ENCODE assay signal across 8 cellular contexts in genomic region chr1:59422921-59423575, GRCh38.
DNase-seq lines count a peak whose midpoint lies in the region; ATAC-seq and TF ChIP-seq lines count a peak whose summit lies in the region.

No MANE protein-coding gene starts in this region.

- in situ Hi-C loops in transverse colon (cut with MboI; ENCODE audit: low pct_ligation_motif_present in 1 of 4, low pct_unique_long_range_greater_than_20kb in 1 of 4, low sequenced_read_pairs in 3 of 4), result no loop called here

- no peak for TF ChIP-seq CTCF in esophagus muscularis mucosa (IDR thresholded peaks at IDR 0.05)
- no peak for TF ChIP-seq CTCF in transverse colon (IDR thresholded peaks at IDR 0.05)
- TF ChIP-seq CTCF in osteocyte (IDR thresholded peaks at IDR 0.05), result no peak

- H3K14ac ChIP-seq in mesenchymal stem cell (ENCODE audit: low read length in 2 of 2), result no peak overlapping the region

- H3K27me3 ChIP-seq in esophagus muscularis mucosa (no peaks in the 10 kb centered on the region), mesenchymal stem cell (ENCODE audit: control insufficient read depth in 1 of 2, insufficient read depth in 1 of 2, low read length in 2 of 2) (no peaks in the 10 kb centered on the region), transverse colon (no peaks in the 10 kb centered on the region)

- no peak for TF ChIP-seq EP300 in esophagus muscularis mucosa (IDR thresholded peaks at IDR 0.05)
- no peak for TF ChIP-seq EP300 in transverse colon (IDR thresholded peaks at IDR 0.05; ENCODE audit: low read depth)

- H3K4me3 Mint-ChIP-seq in osteocyte (ENCODE audit: unreplicated experiment), result no peak overlapping the region

- H3K4me3 ChIP-seq in esophagus muscularis mucosa (no peak overlapping the region), mesenchymal stem cell (ENCODE audit: insufficient read depth in 1 of 2, low read depth in 1 of 2, low read length in 2 of 2) (no peak overlapping the region), transverse colon (no peak overlapping the region)

- no peak overlapping the region for H2BK120ac ChIP-seq in mesenchymal stem cell (ENCODE audit: low read depth, low read length)

- no peak overlapping the region for H2AK5ac ChIP-seq in mesenchymal stem cell (ENCODE audit: low read length, severe bottlenecking)

- no peak overlapping the region for H2BK5ac ChIP-seq in mesenchymal stem cell (ENCODE audit: low read depth, low read length, poor library complexity, severe bottlenecking)

- no peaks in the 10 kb centered on the region for H3K27me3 Mint-ChIP-seq in osteocyte (ENCODE audit: unreplicated experiment)

- H3K4me1 ChIP-seq in esophagus muscularis mucosa (peaks cover 16 to 42% (median 36%) of the 10 kb centered on the region in 4 donors), mesenchymal stem cell (ENCODE audit: control insufficient read depth, insufficient read depth, low read depth, low read length) (peaks cover 6% of the 10 kb centered on the region), transverse colon (peaks cover 0 to 31% (median 7%) of the 10 kb centered on the region in 4 donors)

- no peak overlapping the region for H3K27ac Mint-ChIP-seq in osteocyte (ENCODE audit: unreplicated experiment)

- DNase-seq in NCI-H446 treated with DMSO at 0.1 percent for 48 hours (lab: John Stamatoyannopoulos, UW), result peak; percentile 95
- peak; percentile 93 for DNase-seq in esophagus muscularis mucosa (ENCODE audit: extremely low spot score)
- DNase-seq in mesenchymal stem cell, result no peak
- DNase-seq in transverse colon, result peak; percentile 72
- no peak for DNase-seq in SW480 (ENCODE audit: low spot score)
- no peak for DNase-seq in osteocyte (ENCODE audit: extremely low spot score, unreplicated experiment)
- DNase-seq in GM19240 (ENCODE audit: insufficient read length, low spot score), result no peak

- H2AFZ ChIP-seq in mesenchymal stem cell (ENCODE audit: low read depth, low read length), result no peak overlapping the region

- no peak overlapping the region for H2BK15ac ChIP-seq in mesenchymal stem cell (ENCODE audit: low read depth, poor library complexity, severe bottlenecking)

- intact Hi-C loops in esophagus muscularis mucosa (cut with DNase I), result no loop called here
- intact Hi-C loops in transverse colon (cut with DNase I; ENCODE audit: low total_unique reads), result no loop called here

- TF ChIP-seq POLR2A in esophagus muscularis mucosa (IDR thresholded peaks at IDR 0.05; ENCODE audit: low read depth), result no peak
- no peak for TF ChIP-seq POLR2A in transverse colon (IDR thresholded peaks at IDR 0.05)

- H3K27ac ChIP-seq in esophagus muscularis mucosa (replicated peaks in 1 of 4), result peak overlapping the region; percentile 28 to 68 (median 50)
- H3K27ac ChIP-seq in mesenchymal stem cell (ENCODE audit: low read length, poor library complexity, severe bottlenecking), result no peak overlapping the region
- H3K27ac ChIP-seq in transverse colon, result peak overlapping the region in 2 of 4 donors; percentile 6 to 28

- no peak overlapping the region for H3K4me2 ChIP-seq in mesenchymal stem cell (ENCODE audit: low read length, poor library complexity, severe bottlenecking)

- no peak overlapping the region for H3K4ac ChIP-seq in mesenchymal stem cell (ENCODE audit: low read depth in 1 of 2, low read length in 2 of 2)

- 44% methylated on average over 6 of the region's 6 CpGs for WGBS in esophagus muscularis mucosa
- 86% methylated on average over 5 of the region's 6 CpGs for WGBS in mesenchymal stem cell
- WGBS in transverse colon (ENCODE audit: low coverage in 1 of 2), 2 donors, result 14 to 50% methylated on average over 3 to 6 of the region's 6 CpGs

- no peak overlapping the region for H3K23ac ChIP-seq in mesenchymal stem cell (ENCODE audit: low read length in 2 of 2)

- H3K9me3 ChIP-seq in esophagus muscularis mucosa, result no peaks in the 10 kb centered on the region
- H3K9me3 ChIP-seq in mesenchymal stem cell (ENCODE audit: control insufficient read depth, low read length), result no peaks in the 10 kb centered on the region
- no peaks in the 10 kb centered on the region for H3K9me3 ChIP-seq in transverse colon

- H3K18ac ChIP-seq in mesenchymal stem cell (ENCODE audit: low read depth in 1 of 2, low read length in 2 of 2), result no peak overlapping the region

- peaks cover 2% of the 10 kb centered on the region for H3K79me1 ChIP-seq in mesenchymal stem cell (replicated peaks; ENCODE audit: low read length, poor library complexity, severe bottlenecking)

- H2BK12ac ChIP-seq in mesenchymal stem cell (ENCODE audit: low read length in 2 of 2), result no peak overlapping the region

- no peaks in the 10 kb centered on the region for H3K36me3 Mint-ChIP-seq in osteocyte (ENCODE audit: unreplicated experiment)

- no peak overlapping the region for H4K8ac ChIP-seq in mesenchymal stem cell (ENCODE audit: low read length)

- H4K91ac ChIP-seq in mesenchymal stem cell (ENCODE audit: low read length), result no peak overlapping the region

- no peaks in the 10 kb centered on the region for H3K4me1 Mint-ChIP-seq in osteocyte (ENCODE audit: unreplicated experiment)

- no peaks in the 10 kb centered on the region for H3K9me3 Mint-ChIP-seq in osteocyte (ENCODE audit: unreplicated experiment)

- peak overlapping the region; percentile 30 for H3K9ac ChIP-seq in mesenchymal stem cell (ENCODE audit: low read length)

- no peak for ATAC-seq in HG03175 (IDR thresholded peaks at IDR 0.05; ENCODE audit: unreplicated experiment)

- no peaks in the 10 kb centered on the region for H3K36me3 ChIP-seq in esophagus muscularis mucosa
- H3K36me3 ChIP-seq in mesenchymal stem cell (ENCODE audit: control insufficient read depth in 1 of 2, insufficient read depth in 2 of 2, low read depth in 1 of 2, low read length in 2 of 2), result no peaks in the 10 kb centered on the region
- H3K36me3 ChIP-seq in transverse colon, result no peaks in the 10 kb centered on the region

Comparison
In these comparisons a context has a peak if more than half of its experiments do, and no peak if none do; other contexts are left out.
1. DNase-seq: peak in NCI-H446 treated with DMSO at 0.1 percent for 48 hours (single experiment), esophagus muscularis mucosa (single experiment) and transverse colon (single experiment); none in mesenchymal stem cell (single experiment), SW480 (single experiment), osteocyte (single experiment) and GM19240 (single experiment).